8 cellular contexts compared by ENCODE assay signal in the genomic region with DNA sequence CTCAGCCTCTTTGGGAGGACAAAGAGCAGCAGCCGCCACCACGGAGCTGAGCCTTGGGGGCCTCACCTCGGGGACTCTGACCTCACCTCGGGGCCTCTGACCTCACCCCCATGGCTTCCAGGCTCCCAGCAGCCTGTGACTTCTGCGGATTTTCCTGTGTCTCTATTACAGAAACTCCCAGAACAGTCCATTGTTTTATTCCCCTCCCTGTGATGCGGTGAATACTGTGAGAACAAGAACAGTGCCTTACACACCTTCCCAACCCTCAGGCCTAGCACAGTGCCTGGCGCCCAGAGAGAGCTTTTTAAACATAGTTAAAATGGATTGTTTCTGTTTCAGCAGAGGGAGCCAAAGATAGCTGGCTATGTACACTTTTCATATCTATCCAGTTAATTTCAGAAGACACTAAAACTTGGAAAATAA.
DNase-seq lines count a peak whose midpoint lies in the region; ATAC-seq, FAIRE-seq and TF ChIP-seq lines count a peak whose summit lies in the region.

No MANE protein-coding gene starts in this region.

- H3K4me1 ChIP-seq in astrocyte (ENCODE audit: insufficient read depth, low read length) (peaks cover 59% of the 10 kb centered on the region), upper lobe of right lung (peaks cover 82% of the 10 kb centered on the region)

- no peaks in the 10 kb centered on the region for H3K36me3 ChIP-seq in astrocyte (ENCODE audit: insufficient read depth, low read length)
- H3K36me3 ChIP-seq in upper lobe of right lung: no peaks in the 10 kb centered on the region

- no peak overlapping the region for H2AFZ ChIP-seq in astrocyte (ENCODE audit: low read depth, low read length)

- H3K36me3 Mint-ChIP-seq in astrocyte (ENCODE audit: low read depth, unreplicated experiment) (no peaks in the 10 kb centered on the region), mesothelial cell of epicardium (peaks cover 5% of the 10 kb centered on the region)

- H3K4me3 ChIP-seq in astrocyte (ENCODE audit: insufficient read depth, low read depth, low read length) (no peak overlapping the region), upper lobe of right lung (no peak overlapping the region)

- intact Hi-C loops in upper lobe of right lung (cut with DNase I): no loop called here

- H3K4me3 Mint-ChIP-seq in astrocyte (ENCODE audit: unreplicated experiment) (no peak overlapping the region), mesothelial cell of epicardium (no peak overlapping the region)

- FAIRE-seq in astrocyte (lab: Jason Lieb, UNC): no peak

- no peaks in the 10 kb centered on the region for H3K27me3 Mint-ChIP-seq in astrocyte (ENCODE audit: low read depth, unreplicated experiment)
- H3K27me3 Mint-ChIP-seq in mesothelial cell of epicardium (ENCODE audit: low read depth): no peaks in the 10 kb centered on the region

- no peaks in the 10 kb centered on the region for H3K9me3 ChIP-seq in astrocyte (ENCODE audit: insufficient read depth, low read depth, low read length)
- no peaks in the 10 kb centered on the region for H3K9me3 ChIP-seq in upper lobe of right lung

- peak overlapping the region; percentile 81 for H3K4me2 ChIP-seq in astrocyte (ENCODE audit: low read length)

- H3K4me1 Mint-ChIP-seq in astrocyte (ENCODE audit: low read depth, unreplicated experiment): peaks cover 55% of the 10 kb centered on the region
- peaks cover 49% of the 10 kb centered on the region for H3K4me1 Mint-ChIP-seq in mesothelial cell of epicardium

- peak overlapping the region; percentile 79 for H3K9ac ChIP-seq in astrocyte (ENCODE audit: low read length)

- ATAC-seq in upper lobe of right lung (no peak), GM21723 (IDR thresholded peaks at IDR 0.05; ENCODE audit: unreplicated experiment) (no peak), HG03159 (IDR thresholded peaks at IDR 0.05; ENCODE audit: unreplicated experiment) (no peak)

- TF ChIP-seq CTCF in astrocyte (IDR thresholded peaks at IDR 0.05; ENCODE audit: insufficient read depth, low read depth, low read length) (no peak), mesothelial cell of epicardium (IDR thresholded peaks at IDR 0.05; ENCODE audit: unreplicated experiment) (no peak), upper lobe of right lung (IDR thresholded peaks at IDR 0.05) (no peak)

- peak overlapping the region; percentile 96 for H3K27ac ChIP-seq in astrocyte (ENCODE audit: low read depth, low read length)
- peak overlapping the region; percentile 78 for H3K27ac ChIP-seq in upper lobe of right lung

- H3K27ac Mint-ChIP-seq in astrocyte (ENCODE audit: unreplicated experiment): peak overlapping the region; percentile 54
- H3K27ac Mint-ChIP-seq in mesothelial cell of epicardium: peak overlapping the region; percentile 78

- H3K79me2 ChIP-seq in astrocyte (ENCODE audit: insufficient read depth, low read length): no peaks in the 10 kb centered on the region

- H3K9me3 Mint-ChIP-seq in astrocyte (ENCODE audit: unreplicated experiment) (no peaks in the 10 kb centered on the region), mesothelial cell of epicardium (no peaks in the 10 kb centered on the region)

- no peaks in the 10 kb centered on the region for H4K20me1 ChIP-seq in astrocyte (ENCODE audit: insufficient read depth, low read length)

- no peaks in the 10 kb centered on the region for H3K27me3 ChIP-seq in astrocyte (ENCODE audit: insufficient read depth, low read length)
- no peaks in the 10 kb centered on the region for H3K27me3 ChIP-seq in upper lobe of right lung

- peak; percentile 64 for DNase-seq in activated effector memory CD4-positive, alpha-beta T cell treated with anti-CD3 and anti-CD28 coated beads, Interleukin-2, amount 50 U/mL, for 16 hours
- DNase-seq in activated effector memory CD4-positive, alpha-beta T cell treated with Interleukin-2 at 50 U/mL for 16 hours: no peak
- DNase-seq in astrocyte (ENCODE audit: low read depth): no peak
- DNase-seq in mesothelial cell of epicardium (ENCODE audit: low spot score in 2 of 2, unreplicated experiment in 2 of 2): no peak
- DNase-seq in upper lobe of right lung: no peak
- DNase-seq in NCI-H526 (lab: John Stamatoyannopoulos, UW): no peak
